Comparison of ENCODE assay signal across 16 cellular contexts in the genomic region with DNA sequence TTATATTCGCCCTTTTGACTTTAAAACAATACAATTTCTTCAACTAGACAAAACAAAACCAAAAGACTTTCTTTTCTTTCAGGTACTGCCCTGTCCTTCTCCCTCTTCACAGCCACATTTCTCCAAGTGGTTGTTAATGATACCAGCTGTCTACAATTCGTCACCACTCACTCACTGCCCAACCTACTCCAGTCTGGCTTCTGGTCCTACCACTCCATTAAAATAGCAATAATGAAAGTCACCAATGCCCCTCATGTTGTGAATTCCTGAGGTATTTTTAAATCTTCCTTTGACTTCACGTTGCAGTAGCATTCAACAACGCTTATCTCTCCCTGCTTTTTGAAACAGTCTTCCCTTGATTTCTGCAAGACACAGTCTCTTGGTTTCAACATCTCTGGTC. TPM values are rescaled to one million over a fixed set of nuclear protein-coding genes. Genes with fewer than 3 reads are reported as not detected.
A peak's percentile ranks its signal among the peaks of the same experiment; 100 is the strongest.
DNase-seq lines count a peak whose midpoint lies in the region; ATAC-seq and TF ChIP-seq lines count a peak whose summit lies in the region.
"Had no signal": no experiment of that assay in that cellular context is flagged by ENCODE, and none has a peak within 500 bp of the region (broad histone marks: within the 10 kb centered on the region; RNA-seq: fewer than 3 reads in every experiment).

No MANE protein-coding gene starts in this region.

- H3K4me2 ChIP-seq in DND-41 (ENCODE audit: insufficient read depth, low read length), result no peak overlapping the region
- H3K4me2 ChIP-seq: A549 had no signal

- H3K27ac Mint-ChIP-seq in activated T-helper 17 cell treated with anti-CD3 and anti-CD28 coated beads, Interleukin-2, amount 50 U/mL, for 72 hours, result peak overlapping the region; percentile 21
- H3K27ac Mint-ChIP-seq: CD8-positive, alpha-beta T cell had no signal

- H3K4me3 ChIP-seq in DND-41 (ENCODE audit: low read depth in 1 of 2, low read length in 2 of 2), result no peak overlapping the region
- H3K4me3 ChIP-seq: A549, HAP-1 had no signal

- H3K4me3 Mint-ChIP-seq in activated T-helper 17 cell treated with anti-CD3 and anti-CD28 coated beads, Interleukin-2, amount 50 U/mL, for 72 hours, result no peak overlapping the region
- H3K4me3 Mint-ChIP-seq: CD14-positive monocyte; CD8-positive, alpha-beta T cell had no signal

- no peak for ATAC-seq in DND-41 (ENCODE audit: insufficient read depth, low read depth)
- no peak for ATAC-seq in activated T-helper 17 cell treated with anti-CD3 and anti-CD28 coated beads, Interleukin-2, amount 50 U/mL, for 72 hours (replicated peaks)
- ATAC-seq: A549; CD8-positive, alpha-beta T cell; HepG2 had no signal

- no peaks in the 10 kb centered on the region for H3K36me3 ChIP-seq in DND-41 (ENCODE audit: insufficient read depth, low read length)
- H3K36me3 ChIP-seq: HAP-1 had no signal

- peak; percentile 6 for DNase-seq in AG08396 (ENCODE audit: low spot score)
- DNase-seq in DND-41, result no peak
- DNase-seq in myocyte (ENCODE audit: low read depth), result peak; percentile 79
- no peak for DNase-seq in activated CD4-positive, alpha-beta T cell treated with anti-CD3 and anti-CD28 coated beads for 48 hours
- DNase-seq in NOMO-1 treated with DMSO at 0.1 percent for 48 hours (lab: John Stamatoyannopoulos, UW; ENCODE audit: unreplicated experiment), result no peak
- DNase-seq in stimulated activated CD8-positive, alpha-beta memory T cell treated with anti-CD3 and anti-CD28 coated beads, Interleukin-4, amount 100 ng/mL, for 48 hours, result no peak
- DNase-seq: CD8-positive, alpha-beta T cell; COR-L47; DMS153; DMS79 treated with DMSO at 0.1 percent for 48 hours; GF-D8 had no signal

- H3K36me3 Mint-ChIP-seq in activated T-helper 17 cell treated with anti-CD3 and anti-CD28 coated beads, Interleukin-2, amount 50 U/mL, for 72 hours (ENCODE audit: low read depth), result no peaks in the 10 kb centered on the region

- H3K79me2 ChIP-seq in DND-41 (ENCODE audit: insufficient read depth, low read length), result no peaks in the 10 kb centered on the region

- peaks cover 7% of the 10 kb centered on the region for H3K4me1 Mint-ChIP-seq in activated T-helper 17 cell treated with anti-CD3 and anti-CD28 coated beads, Interleukin-2, amount 50 U/mL, for 72 hours

- no peak overlapping the region for H2AFZ ChIP-seq in DND-41 (ENCODE audit: low read depth, low read length)

- no peak overlapping the region for H3K9ac ChIP-seq in DND-41 (ENCODE audit: low read depth, low read length)

- H3K9me3 ChIP-seq in DND-41 (ENCODE audit: insufficient read depth, low read length, severe bottlenecking), result no peaks in the 10 kb centered on the region
- H3K9me3 ChIP-seq: A549, HAP-1 had no signal

- H3K27me3 ChIP-seq in DND-41 (ENCODE audit: insufficient read depth, low read length, poor library complexity), result no peaks in the 10 kb centered on the region

- H4K20me1 ChIP-seq in DND-41 (ENCODE audit: insufficient read depth, low read length), result no peaks in the 10 kb centered on the region

- no peaks in the 10 kb centered on the region for H3K9me3 Mint-ChIP-seq in activated T-helper 17 cell treated with anti-CD3 and anti-CD28 coated beads, Interleukin-2, amount 50 U/mL, for 72 hours
- H3K9me3 Mint-ChIP-seq: CD8-positive, alpha-beta T cell had no signal

- H3K27ac ChIP-seq in DND-41 (ENCODE audit: low read length), result peak overlapping the region; percentile 8; the same call in 1 of the 2 replicates
- H3K27ac ChIP-seq: A549 had no signal

- TF ChIP-seq CTCF in DND-41 (IDR thresholded peaks at IDR 0.05; ENCODE audit: borderline replicate concordance, extremely low read depth, low read length, poor library complexity, severe bottlenecking), result no peak

- H3K4me1 ChIP-seq in DND-41 (ENCODE audit: insufficient read depth, low read length), result peaks cover 39% of the 10 kb centered on the region
- H3K4me1 ChIP-seq: A549, HAP-1 had no signal

- no peaks in the 10 kb centered on the region for H3K27me3 Mint-ChIP-seq in activated T-helper 17 cell treated with anti-CD3 and anti-CD28 coated beads, Interleukin-2, amount 50 U/mL, for 72 hours

RNA-seq across cellular contexts. Expression of gene MAN1A1, which starts 11.6 kb away (rescaled TPM):
- total RNA-seq in activated T-helper 17 cell treated with anti-CD3 and anti-CD28 coated beads, Interleukin-2, amount 50 U/mL, for 72 hours, result 10 to 100 TPM; 19.1 to 23.6 TPM
- 17.7 and 18.7 TPM in 2 replicates for total RNA-seq in myocyte
- polyA plus RNA-seq in myocyte (2012), result 5.9 TPM

Comparison
In these comparisons a context has a peak if more than half of its experiments do, and no peak if none do; other contexts are left out.
1. DNase-seq: peak in AG08396 (single experiment) and myocyte (single experiment); none in DND-41 (single experiment), activated CD4-positive, alpha-beta T cell treated with anti-CD3 and anti-CD28 coated beads for 48 hours (single experiment), NOMO-1 treated with DMSO at 0.1 percent for 48 hours (single experiment) and stimulated activated CD8-positive, alpha-beta memory T cell treated with anti-CD3 and anti-CD28 coated beads, Interleukin-4, amount 100 ng/mL, for 48 hours (single experiment).